Comparison of ENCODE assay signal across 9 cellular contexts in the genomic region with DNA sequence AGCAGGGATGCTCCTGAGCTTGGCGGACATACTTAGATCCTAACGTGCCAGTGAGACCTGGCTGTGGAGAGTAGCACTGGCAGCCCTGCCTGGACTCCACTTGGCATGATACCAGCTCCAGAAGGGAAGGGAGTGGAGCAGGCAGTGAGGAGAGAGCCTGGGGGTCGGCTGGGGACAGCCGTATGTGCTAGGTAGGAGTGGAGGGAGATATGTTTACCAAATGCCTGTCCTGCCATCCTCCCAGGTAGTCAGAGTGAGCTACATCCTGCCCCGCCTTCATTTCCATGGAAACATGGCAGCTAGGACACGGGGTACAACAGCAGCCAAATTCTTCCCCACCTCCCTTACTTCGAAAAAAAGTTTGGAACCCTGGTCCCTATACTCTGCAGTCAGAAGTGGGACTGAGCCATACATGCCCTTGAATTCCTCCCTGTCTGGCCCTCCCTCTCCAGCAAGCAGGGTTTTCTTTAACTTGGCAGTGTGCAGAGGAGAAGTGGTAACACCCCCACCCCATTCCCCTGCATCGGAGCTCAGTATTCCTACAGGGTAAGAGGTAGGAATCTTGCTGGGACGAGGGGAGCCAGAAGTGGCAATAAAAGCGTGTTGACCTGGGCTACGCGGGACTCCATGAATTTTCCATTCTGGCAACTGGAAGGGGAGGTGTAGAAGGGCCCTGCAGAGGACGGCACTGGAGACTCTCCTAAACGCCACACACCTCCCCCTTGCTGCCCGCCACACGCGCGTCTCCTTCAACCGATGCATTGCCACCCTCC. TPM values are rescaled to one million over a fixed set of nuclear protein-coding genes. Genes with fewer than 3 reads are reported as not detected.
A peak's percentile ranks its signal among the peaks of the same experiment; 100 is the strongest.
DNase-seq lines count a peak whose midpoint lies in the region; ATAC-seq, FAIRE-seq and TF ChIP-seq lines count a peak whose summit lies in the region.
"Had no signal": no experiment of that assay in that cellular context is flagged by ENCODE, and none has a peak within 500 bp of the region (broad histone marks: within the 10 kb centered on the region; RNA-seq: fewer than 3 reads in every experiment).

No MANE protein-coding gene starts in this region.

- TF ChIP-seq CTCF in OCI-LY7 (conservative IDR thresholded peaks at IDR 0.05; ENCODE audit: low read length) = no peak

- no peak for FAIRE-seq in GM19239 (lab: Jason Lieb, UNC)

- H2AK5ac ChIP-seq in neuronal stem cell (ENCODE audit: low read depth, low read length) = no peak overlapping the region

- no peaks in the 10 kb centered on the region for H3K27me3 ChIP-seq in neuronal stem cell (ENCODE audit: control insufficient read depth in 3 of 3, insufficient read depth in 3 of 3, low read depth in 1 of 3, low read length in 3 of 3)

- no peak overlapping the region for H4K8ac ChIP-seq in neuronal stem cell (ENCODE audit: low read depth, low read length)

- H3K79me2 ChIP-seq in OCI-LY7 (ENCODE audit: insufficient read depth, low read depth, low read length) = no peaks in the 10 kb centered on the region

- POLR2A ChIA-PET in OCI-LY7 (lab: Charles Lee) = interaction anchor here (0.5 to 1.0 kb wide), 3 partner anchors 54 to 139 kb away, joined by 3 read pairs; no protein-coding TSS in a partner anchor

- WGBS in neuronal stem cell (ENCODE audit: extremely low coverage in 2 of 2, insufficient read length in 2 of 2, insufficient replicate concordance in 1 of 2), 2 donors = no CpG with 5 or more reads among the region's 19 CpGs

- CTCF ChIA-PET in OCI-LY7 (lab: Charles Lee; ENCODE audit: unreplicated experiment) = no interaction called here

- no peaks in the 10 kb centered on the region for H3K9me3 ChIP-seq in OCI-LY7 (ENCODE audit: low read length)
- no peaks in the 10 kb centered on the region for H3K9me3 ChIP-seq in neuronal stem cell (replicated peaks in 1 of 2; ENCODE audit: control insufficient read depth in 2 of 2, insufficient read depth in 1 of 2, low read depth in 1 of 2, low read length in 2 of 2)

- H3K14ac ChIP-seq in neuronal stem cell (ENCODE audit: low read length) = peak overlapping the region; percentile 3

- no peaks in the 10 kb centered on the region for H4K20me1 ChIP-seq in OCI-LY7 (ENCODE audit: insufficient read depth, low read length)

- H3K27ac ChIP-seq in OCI-LY7 (ENCODE audit: low read depth, low read length, poor library complexity, severe bottlenecking) (no peak overlapping the region), neuronal stem cell (replicated peaks; ENCODE audit: low read length) (no peak overlapping the region)

- DNase-seq in DMS 273 treated with DMSO at 0.1 percent for 48 hours (lab: John Stamatoyannopoulos, UW) (peak; percentile 52), OCI-LY7 (ENCODE audit: low spot score) (no peak), neuronal stem cell (ENCODE audit: low spot score) (no peak), GM19239 (ENCODE audit: insufficient read length, low spot score) (no peak), midbrain (lab: John Stamatoyannopoulos, UW) (no peak)
- DNase-seq: NCI-H1417 treated with DMSO at 0.1 percent for 48 hours had no signal

- H2BK120ac ChIP-seq in neuronal stem cell (ENCODE audit: low read depth, low read length) = no peak overlapping the region

- H3K4me2 ChIP-seq in OCI-LY7 (ENCODE audit: low read length) (peak overlapping the region; percentile 34; the same call in 1 of the 2 replicates), neuronal stem cell (ENCODE audit: insufficient read depth, low read length, poor library complexity, severe bottlenecking) (peak overlapping the region; percentile 75)

- no peak overlapping the region for H3K4ac ChIP-seq in neuronal stem cell (ENCODE audit: low read length)

- peaks cover 27% of the 10 kb centered on the region for H3K4me1 ChIP-seq in OCI-LY7 (ENCODE audit: insufficient read depth, low read length, poor library complexity, severe bottlenecking)
- peaks cover 0 to 10% of the 10 kb centered on the region in 2 donors for H3K4me1 ChIP-seq in neuronal stem cell (ENCODE audit: control insufficient read depth in 2 of 2, insufficient read depth in 1 of 2, low read depth in 1 of 2, low read length in 2 of 2)

- peak overlapping the region; percentile 67 for H3K9ac ChIP-seq in neuronal stem cell (ENCODE audit: low read depth, low read length, poor library complexity)

- H2BK15ac ChIP-seq in neuronal stem cell (ENCODE audit: low read length) = no peak overlapping the region

- intact Hi-C loops in OCI-LY7 (cut with micrococcal nuclease; ENCODE audit: unreplicated experiment) = loop anchor here (2.0 kb wide), 1 partner anchor 22 kb away; no protein-coding TSS in a partner anchor

- H3K79me1 ChIP-seq in neuronal stem cell (ENCODE audit: low read depth, low read length) = no peaks in the 10 kb centered on the region

- H2BK5ac ChIP-seq in neuronal stem cell (ENCODE audit: low read length) = no peak overlapping the region

- ATAC-seq in esophagus mucosa = peak; percentile 38
- ATAC-seq in HG03460 (IDR thresholded peaks at IDR 0.05; ENCODE audit: unreplicated experiment) = no peak
- ATAC-seq in HG03135 (IDR thresholded peaks at IDR 0.05; ENCODE audit: unreplicated experiment) = no peak

- no peak overlapping the region for H2BK12ac ChIP-seq in neuronal stem cell (ENCODE audit: low read length)

- BruUV-seq in OCI-LY7 (replicated peaks; lab: Mats Ljungman, UMichigan) = no TSS peak

- no peaks in the 10 kb centered on the region for H3K9me2 ChIP-seq in OCI-LY7 (ENCODE audit: insufficient read depth, low read length)

- H3K23ac ChIP-seq in neuronal stem cell (ENCODE audit: low read depth, low read length, poor library complexity) = peak overlapping the region; percentile 51

- H2AFZ ChIP-seq in OCI-LY7 (ENCODE audit: low read length) (no peak overlapping the region), neuronal stem cell (ENCODE audit: low read length) (no peak overlapping the region)

- H3K4me3 ChIP-seq in OCI-LY7 (ENCODE audit: low read depth, low read length, poor library complexity, severe bottlenecking) (no peak overlapping the region), neuronal stem cell (ENCODE audit: low read length in 2 of 2) (no peak overlapping the region)

- H3K36me3 ChIP-seq in OCI-LY7 (ENCODE audit: insufficient read depth, low read length) (peaks cover 40% of the 10 kb centered on the region), neuronal stem cell (replicated peaks in 1 of 2; ENCODE audit: control insufficient read depth in 2 of 2, insufficient read depth in 2 of 2, low read length in 2 of 2) (peaks cover 0 to 4% of the 10 kb centered on the region in 2 donors)

- peak overlapping the region; percentile 54 for H3K18ac ChIP-seq in neuronal stem cell (ENCODE audit: low read length)

- H4K91ac ChIP-seq in neuronal stem cell (ENCODE audit: low read depth, low read length, poor library complexity) = no peak overlapping the region

RNA-seq across cellular contexts. Expression of gene SMO, which starts 20.0 kb away (rescaled TPM):
- total RNA-seq in OCI-LY7 (2014; rRNA removed; shearing (Covaris generic)) = 0.25 TPM in 1 of 2 replicates, not detected in the other
- total RNA-seq in OCI-LY7 (2022) (0.17 and 0.22 TPM in 2 replicates), esophagus mucosa (7.1 TPM)
- 63.1 TPM for polyA plus RNA-seq in neuronal stem cell (2013, experiment 1 of 2)
- 62.7 TPM for polyA plus RNA-seq in neuronal stem cell (2013, experiment 2 of 2)

RNA-seq across cellular contexts. Expression of gene TSPAN33, which starts 23.9 kb away (rescaled TPM):
- total RNA-seq in OCI-LY7 (2014; rRNA removed; shearing (Covaris generic)) = 11.5 and 14.6 TPM in 2 replicates
- total RNA-seq in OCI-LY7 (2022) (37.8 and 44.8 TPM in 2 replicates), esophagus mucosa (1.6 TPM)
- 20.1 TPM for polyA plus RNA-seq in neuronal stem cell (2013, experiment 1 of 2)
- polyA plus RNA-seq in neuronal stem cell (2013, experiment 2 of 2) = 20.5 TPM

RNA-seq across cellular contexts. Expression of gene AHCYL2, which starts 56.4 kb away (rescaled TPM):
- total RNA-seq in OCI-LY7 (2014; rRNA removed; shearing (Covaris generic)) = 3.6 and 5.0 TPM in 2 replicates
- total RNA-seq in OCI-LY7 (2022) (8.7 and 9.7 TPM in 2 replicates), esophagus mucosa (25.9 TPM)
- polyA plus RNA-seq in neuronal stem cell (2013, experiment 1 of 2) = 21.6 TPM
- 21.4 TPM for polyA plus RNA-seq in neuronal stem cell (2013, experiment 2 of 2)
